In the genomic region with DNA sequence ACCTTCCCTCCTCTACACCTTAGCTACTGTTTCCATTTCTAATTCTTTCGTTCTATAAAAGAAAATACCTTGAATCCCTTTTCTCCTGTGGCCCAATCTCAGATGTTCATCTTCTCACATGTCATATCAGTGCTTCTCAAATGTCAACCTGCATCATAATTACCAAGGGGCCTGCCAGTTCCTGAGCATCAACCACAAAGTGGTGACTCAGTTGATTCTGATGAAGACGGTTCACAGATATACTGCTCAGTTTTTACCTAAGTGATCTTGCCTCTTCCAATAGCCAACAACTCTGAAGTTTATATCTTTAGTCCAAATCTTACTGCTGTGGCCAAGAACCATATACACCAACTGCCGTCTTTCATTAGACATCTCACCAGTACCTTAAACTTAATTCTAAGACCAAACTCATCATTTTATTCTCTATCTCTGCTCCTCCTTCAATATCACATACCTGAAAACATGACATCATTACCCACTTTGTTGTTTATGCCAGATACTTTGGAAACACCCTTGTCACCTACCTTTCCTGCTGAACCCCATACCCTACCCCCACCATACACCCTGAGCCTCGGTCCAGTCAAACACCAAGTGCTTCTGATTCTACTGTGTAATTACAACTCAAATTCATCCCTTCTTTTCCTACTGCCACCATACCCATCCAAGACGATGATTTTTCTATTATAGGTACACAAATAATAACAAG, we compare ENCODE assay signal across 16 cellular contexts.
DNase-seq lines count a peak whose midpoint lies in the region; ATAC-seq, FAIRE-seq and TF ChIP-seq lines count a peak whose summit lies in the region.
"Had no signal": no experiment of that assay in that cellular context is flagged by ENCODE, and none has a peak within 500 bp of the region (broad histone marks: within the 10 kb centered on the region; RNA-seq: fewer than 3 reads in every experiment).

No MANE protein-coding gene starts in this region.

- H4K20me1 ChIP-seq in H9 (ENCODE audit: control insufficient read depth, insufficient read depth, insufficient read length) = no peaks in the 10 kb centered on the region

- no peak overlapping the region for H3K18ac ChIP-seq in H9 (ENCODE audit: insufficient read length, low read depth, low read length)

- DNase-seq in activated CD4-positive, CD25-positive, alpha-beta regulatory T cell treated with anti-CD3 and anti-CD28 coated beads, Interleukin-2, amount 50 U/mL, for 16 hours (ENCODE audit: low read depth, low spot score) = peak; percentile 5
- DNase-seq in activated CD4-positive, CD25-positive, alpha-beta regulatory T cell treated with anti-CD3 and anti-CD28 coated beads, Interleukin-2, amount 50 U/mL, for 72 hours = no peak
- DNase-seq in GM19239 (ENCODE audit: insufficient read length, low spot score) (no peak), iris pigment epithelial cell (ENCODE audit: low read depth) (peak; percentile 62), H9 (no peak), NOMO-1 treated with dmso at 0.1 percent for 144 hours (lab: John Stamatoyannopoulos, UW; ENCODE audit: unreplicated experiment) (no peak)
- peak; percentile 45 to 51 for DNase-seq in activated T-cell treated with anti-CD3 and anti-CD28 coated beads, Interleukin-2, amount 50 U/mL, for 48 hours
- DNase-seq: activated CD8-positive, alpha-beta memory T cell treated with anti-CD3 and anti-CD28 coated beads, Interleukin-2, amount 50 U/mL, for 4 hours; COR-L47; left ventricle myocardium inferior; NCI-H146; NCI-H524 treated with DMSO at 0.1 percent for 48 hours had no signal

- WGBS in H9 (ENCODE audit: extremely low coverage, insufficient read length, low lambda C conversion rate) = no CpG with 5 or more reads among the region's 5 CpGs

- H2AK5ac ChIP-seq in H9 (ENCODE audit: insufficient read length, low read length) = no peak overlapping the region

- no peak overlapping the region for H3K23ac ChIP-seq in H9 (ENCODE audit: insufficient read length, low read depth, low read length)

- H4K91ac ChIP-seq in H9 (ENCODE audit: insufficient read length, low read depth, low read length) = no peak overlapping the region

- no peaks in the 10 kb centered on the region for H3K27me3 Mint-ChIP-seq in H9 (ENCODE audit: low read depth)
- H3K27me3 Mint-ChIP-seq: IgD-negative memory B cell had no signal

- H2BK12ac ChIP-seq in H9 (ENCODE audit: insufficient read length, low read depth, low read length) = no peak overlapping the region

- H3K4ac ChIP-seq in H9 (ENCODE audit: low read depth, low read length) = no peak overlapping the region

- no peak overlapping the region for H4K5ac ChIP-seq in H9 (ENCODE audit: insufficient read length, low read depth, low read length)

- no peak overlapping the region for H3K4me2 ChIP-seq in H9 (ENCODE audit: insufficient read depth, insufficient read length, low read length)

- H3K4me1 ChIP-seq in H9 (ENCODE audit: insufficient read depth, low read length) = no peaks in the 10 kb centered on the region
- H3K4me1 ChIP-seq: left ventricle myocardium inferior had no signal

- H3K79me1 ChIP-seq in H9 (ENCODE audit: insufficient read depth, low read depth, low read length, poor library complexity, severe bottlenecking) = no peaks in the 10 kb centered on the region

- H3K9me3 ChIP-seq in H9 (ENCODE audit: control insufficient read depth, low read depth, low read length) = no peaks in the 10 kb centered on the region

- H2BK20ac ChIP-seq in H9 (ENCODE audit: low read depth, low read length, poor library complexity, severe bottlenecking) = no peak overlapping the region

- no peak overlapping the region for H2BK120ac ChIP-seq in H9 (ENCODE audit: low read depth, low read length, poor library complexity, severe bottlenecking)

- H3K14ac ChIP-seq in H9 (ENCODE audit: insufficient read depth, low read length) = no peak overlapping the region

- H3K23me2 ChIP-seq in H9 (ENCODE audit: insufficient read length, low read depth, low read length, poor library complexity, severe bottlenecking) = no peaks in the 10 kb centered on the region

- H3K27me3 ChIP-seq in H9 (ENCODE audit: insufficient read depth, low read length) = no peaks in the 10 kb centered on the region

- no peak for ATAC-seq in GM21825 (IDR thresholded peaks at IDR 0.05; ENCODE audit: unreplicated experiment)

- H3K4me3 Mint-ChIP-seq in H9 = no peak overlapping the region; a peak in 1 of 5 replicates
- H3K4me3 Mint-ChIP-seq: nephron had no signal

- H2BK15ac ChIP-seq in H9 (ENCODE audit: low read depth, low read length) = no peak overlapping the region

- peaks cover 2 to 3% of the 10 kb centered on the region in 2 experiments; a peak in 1 of 4 replicates for H3K4me1 Mint-ChIP-seq in H9
- H3K4me1 Mint-ChIP-seq: nephron had no signal

- no peak overlapping the region for H3T11ph ChIP-seq in H9 (ENCODE audit: low read length)

- FAIRE-seq in GM19239 (lab: Jason Lieb, UNC) = peak; percentile 55
- FAIRE-seq: RCC 7860 had no signal

- no peak overlapping the region for H4K8ac ChIP-seq in H9 (replicated peaks; ENCODE audit: insufficient read length, low read depth, low read length)

- H2AFZ ChIP-seq in H9 (ENCODE audit: low read length) = no peak overlapping the region

- H3K27ac ChIP-seq in H9 (ENCODE audit: insufficient read length, low read depth, low read length) = no peak overlapping the region
- H3K27ac ChIP-seq: left ventricle myocardium inferior had no signal

- H3K56ac ChIP-seq in H9 (ENCODE audit: insufficient read length, low read depth, low read length) = no peak overlapping the region

- no peak overlapping the region for H3K9ac ChIP-seq in H9 (ENCODE audit: extremely low read depth, insufficient read length, low read length)

- H3K79me2 ChIP-seq in H9 (ENCODE audit: insufficient read depth, low read length) = no peaks in the 10 kb centered on the region

- TF ChIP-seq CTCF in H9 (conservative IDR thresholded peaks at IDR 0.05) = no peak

- H3K36me3 Mint-ChIP-seq in H9 (ENCODE audit: insufficient read depth in 1 of 3, low read depth in 3 of 3) = peaks cover 5 to 17% (median 8%) of the 10 kb centered on the region in 3 experiments; a peak in 5 of 7 replicates

- peak overlapping the region in 1 of 3 experiments; percentile 8; a peak in 1 of 7 replicates for H3K27ac Mint-ChIP-seq in H9
- H3K27ac Mint-ChIP-seq: nephron had no signal

- no peaks in the 10 kb centered on the region; a peak in 2 of 5 replicates for H3K9me3 Mint-ChIP-seq in H9

- no peak overlapping the region for H2BK5ac ChIP-seq in H9 (ENCODE audit: insufficient read length, low read length)

Comparison
In these comparisons a context has a peak if more than half of its experiments do, and no peak if none do; other contexts are left out.
1. DNase-seq: peak in activated CD4-positive, CD25-positive, alpha-beta regulatory T cell treated with anti-CD3 and anti-CD28 coated beads, Interleukin-2, amount 50 U/mL, for 16 hours (single experiment), activated T-cell treated with anti-CD3 and anti-CD28 coated beads, Interleukin-2, amount 50 U/mL, for 48 hours (2 of 2) and iris pigment epithelial cell (single experiment); none in activated CD4-positive, CD25-positive, alpha-beta regulatory T cell treated with anti-CD3 and anti-CD28 coated beads, Interleukin-2, amount 50 U/mL, for 72 hours (single experiment), GM19239 (single experiment), H9 (single experiment) and NOMO-1 treated with dmso at 0.1 percent for 144 hours (single experiment).